15 cellular contexts compared by ENCODE assay signal in the genomic region with DNA sequence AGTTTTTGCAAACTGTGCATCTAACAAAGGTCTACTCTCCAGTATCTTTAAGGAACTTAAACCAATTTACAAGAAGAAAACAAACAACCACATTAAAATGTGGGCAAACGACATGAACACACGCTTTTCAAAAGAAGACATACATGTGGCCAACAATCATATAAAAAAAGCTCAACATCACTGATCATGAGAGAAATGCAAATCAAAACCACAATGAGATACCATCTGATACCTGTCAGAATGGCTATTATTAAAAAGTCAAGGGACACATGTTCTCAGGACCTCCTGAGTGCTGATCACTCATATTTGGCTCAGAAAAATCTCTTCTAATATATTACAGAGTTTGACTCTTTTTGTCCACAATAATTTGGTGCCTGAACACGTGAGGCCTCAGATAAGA. TPM values are rescaled to one million over a fixed set of nuclear protein-coding genes. Genes with fewer than 3 reads are reported as not detected.
DNase-seq lines count a peak whose midpoint lies in the region; ATAC-seq and TF ChIP-seq lines count a peak whose summit lies in the region.
"Had no signal": no experiment of that assay in that cellular context is flagged by ENCODE, and none has a peak within 500 bp of the region (broad histone marks: within the 10 kb centered on the region; RNA-seq: fewer than 3 reads in every experiment).

No MANE protein-coding gene starts in this region.

- no peaks in the 10 kb centered on the region for H3K36me3 Mint-ChIP-seq in IgD-negative memory B cell
- H3K36me3 Mint-ChIP-seq in stimulated activated memory B cell treated with anti-CD40 and anti-IgM and Interleukin-4, amounts not matched to agents 10 μg/mL and 1 μg/mL and 100 μg/mL, for 72 hours: no peaks in the 10 kb centered on the region

- H3K4me1 Mint-ChIP-seq in IgD-negative memory B cell: peaks cover 39 to 47% (median 40%) of the 10 kb centered on the region in 3 donors
- H3K4me1 Mint-ChIP-seq in stimulated activated memory B cell treated with anti-CD40 and anti-IgM and Interleukin-4, amounts not matched to agents 10 μg/mL and 1 μg/mL and 100 μg/mL, for 72 hours: peaks cover 58% of the 10 kb centered on the region

- DNase-seq in RWPE1 (ENCODE audit: low spot score): no peak
- DNase-seq in HUDEP-2 (lab: John Stamatoyannopoulos, UW; ENCODE audit: unreplicated experiment in 76 of 76): no peak
- DNase-seq in HK-2 (ENCODE audit: unreplicated experiment): no peak
- DNase-seq: activated CD4-positive, CD25-positive, alpha-beta regulatory T cell treated with anti-CD3 and anti-CD28 coated beads, Interleukin-2, amount 50 U/mL, for 72 hours; AML-193; Karpas-422; NCI-H1436; SIG-M5; thyroid gland had no signal

- no peak for TF ChIP-seq CTCF in RWPE1 (conservative IDR thresholded peaks at IDR 0.05; ENCODE audit: low read depth)

- peak overlapping the region; percentile 65 to 96 (median 95) for H3K27ac Mint-ChIP-seq in IgD-negative memory B cell
- peak overlapping the region; percentile 97 for H3K27ac Mint-ChIP-seq in stimulated activated memory B cell treated with anti-CD40 and anti-IgM and Interleukin-4, amounts not matched to agents 10 μg/mL and 1 μg/mL and 100 μg/mL, for 72 hours

- peak; percentile 25 for ATAC-seq in GM18511 (IDR thresholded peaks at IDR 0.05; ENCODE audit: unreplicated experiment)
- ATAC-seq in GM21786 (IDR thresholded peaks at IDR 0.05; ENCODE audit: unreplicated experiment): peak; percentile 29
- ATAC-seq in stimulated activated memory B cell treated with anti-CD40 and anti-IgM and Interleukin-4, amounts not matched to agents 10 μg/mL and 1 μg/mL and 100 μg/mL, for 72 hours: peak; percentile 65

- no peaks in the 10 kb centered on the region for H3K27me3 Mint-ChIP-seq in IgD-negative memory B cell
- no peaks in the 10 kb centered on the region for H3K27me3 Mint-ChIP-seq in stimulated activated memory B cell treated with anti-CD40 and anti-IgM and Interleukin-4, amounts not matched to agents 10 μg/mL and 1 μg/mL and 100 μg/mL, for 72 hours

- peak overlapping the region; percentile 95 to 99 (median 98) for H3K4me3 Mint-ChIP-seq in IgD-negative memory B cell
- H3K4me3 Mint-ChIP-seq in stimulated activated memory B cell treated with anti-CD40 and anti-IgM and Interleukin-4, amounts not matched to agents 10 μg/mL and 1 μg/mL and 100 μg/mL, for 72 hours: peak overlapping the region; percentile 88

- CTCF ChIA-PET in RWPE1 (lab: Yijun Ruan, JAX): interaction anchor here (0.7 kb wide), 1 partner anchor 57 kb away, joined by 3 read pairs; no protein-coding TSS in a partner anchor

- POLR2A ChIA-PET in RWPE1 (lab: Yijun Ruan, JAX; ENCODE audit: low non-redundant PET): no interaction called here

- no peak overlapping the region for H3K27ac ChIP-seq in RWPE1
- H3K27ac ChIP-seq: colonic mucosa, epithelial cell of prostate, thyroid gland had no signal

- no peaks in the 10 kb centered on the region for H3K9me3 Mint-ChIP-seq in IgD-negative memory B cell
- H3K9me3 Mint-ChIP-seq in stimulated activated memory B cell treated with anti-CD40 and anti-IgM and Interleukin-4, amounts not matched to agents 10 μg/mL and 1 μg/mL and 100 μg/mL, for 72 hours: peaks cover 6% of the 10 kb centered on the region

RNA-seq across cellular contexts. Expression of gene LILRB1, which starts 14.2 kb away (rescaled TPM):
- polyA plus RNA-seq in IgD-negative memory B cell: 24.8 TPM

RNA-seq across cellular contexts. Expression of gene LILRA1, which starts 22.6 kb away (rescaled TPM):
- polyA plus RNA-seq in IgD-negative memory B cell: not detected

RNA-seq across cellular contexts. Expression of gene LILRA2, which starts 42.5 kb away (rescaled TPM):
- 0.73 TPM for polyA plus RNA-seq in IgD-negative memory B cell

RNA-seq across cellular contexts. Expression of gene LILRB4, which starts 46.7 kb away (rescaled TPM):
- polyA plus RNA-seq in IgD-negative memory B cell: 0.93 TPM
